8 cellular contexts compared by ENCODE assay signal in genomic region chr5:98768160-98769005, GRCh38. TPM values are rescaled to one million over a fixed set of nuclear protein-coding genes. Genes with fewer than 3 reads are reported as not detected.
DNase-seq lines count a peak whose midpoint lies in the region; ATAC-seq and TF ChIP-seq lines count a peak whose summit lies in the region.

No MANE protein-coding gene starts in this region.

- peak; percentile 23 to 64 (median 51) for DNase-seq in NCI-H1417 (lab: John Stamatoyannopoulos, UW)
- no peak for DNase-seq in NCI-H1417 treated with DMSO at 0.1 percent for 48 hours (lab: John Stamatoyannopoulos, UW)
- peak; percentile 68 to 81 for DNase-seq in SJSA1 (ENCODE audit: low read depth in 1 of 2, low spot score in 2 of 2)
- DNase-seq in caudate nucleus (lab: John Stamatoyannopoulos, UW), result peak in 43 of 61 donors; percentile 1 to 71 (median 36)
- DNase-seq in inferior parietal cortex (ENCODE audit: extremely low spot score), result peak; percentile 83

- no peaks in the 10 kb centered on the region for H3K9me3 ChIP-seq in SJSA1 (replicated peaks)
- no peaks in the 10 kb centered on the region for H3K9me3 ChIP-seq in skeletal muscle satellite cell (replicated peaks; ENCODE audit: low read length)

- peak; percentile 85 for TF ChIP-seq RAD21 in Ishikawa (IDR thresholded peaks at IDR 0.05; ENCODE audit: low read depth)

- H3K4me1 ChIP-seq in SJSA1 (replicated peaks), result peaks cover 30% of the 10 kb centered on the region
- H3K4me1 ChIP-seq in skeletal muscle satellite cell (ENCODE audit: control insufficient read depth, insufficient read depth, low read length), result peaks cover 28% of the 10 kb centered on the region

- no peak for TF ChIP-seq EP300 in Ishikawa (IDR thresholded peaks at IDR 0.05; ENCODE audit: borderline replicate concordance)

- H3K36me3 ChIP-seq in SJSA1 (no peaks in the 10 kb centered on the region), skeletal muscle satellite cell (ENCODE audit: insufficient read depth, low read length) (peaks cover 13% of the 10 kb centered on the region)

- peak overlapping the region; percentile 88 for H3K4me2 ChIP-seq in skeletal muscle satellite cell (ENCODE audit: low read length)

- H3K4me3 ChIP-seq in SJSA1 (peak overlapping the region; percentile 47), skeletal muscle satellite cell (ENCODE audit: low read length) (peak overlapping the region; percentile 91)

- peak; percentile 47 for ATAC-seq in GM21717 (IDR thresholded peaks at IDR 0.05; ENCODE audit: unreplicated experiment)

- H3K9ac ChIP-seq in skeletal muscle satellite cell (ENCODE audit: low read depth, low read length), result peak overlapping the region; percentile 99

- H3K27me3 ChIP-seq in SJSA1 (replicated peaks) (no peaks in the 10 kb centered on the region), skeletal muscle satellite cell (ENCODE audit: control insufficient read depth, insufficient read depth, low read length) (no peaks in the 10 kb centered on the region)

- H3K27ac ChIP-seq in SJSA1, result peak overlapping the region; percentile 47; the same call in 1 of the 2 replicates
- H3K27ac ChIP-seq in caudate nucleus (ENCODE audit: low read depth, low read length), result peak overlapping the region; percentile 52

TF ChIP-seq in Ishikawa, 13 proteins besides CTCF, POLR2A, EP300 and RAD21:
- TF ChIP-seq TEAD4 (IDR thresholded peaks at IDR 0.05) (no peak), EGR1 (IDR thresholded peaks at IDR 0.05) (no peak), CREB1 (IDR thresholded peaks at IDR 0.05; ENCODE audit: low read depth) (no peak), YY1 (IDR thresholded peaks at IDR 0.05; ENCODE audit: low read depth) (no peak), NFIC (IDR thresholded peaks at IDR 0.05) (no peak), TCF12 (IDR thresholded peaks at IDR 0.05; ENCODE audit: low read depth) (no peak), FOXM1 (IDR thresholded peaks at IDR 0.05; ENCODE audit: borderline replicate concordance, low read depth) (no peak), TAF1 (IDR thresholded peaks at IDR 0.05; ENCODE audit: low read depth) (no peak), ZBTB7A (IDR thresholded peaks at IDR 0.05; ENCODE audit: low read depth) (no peak), REST (IDR thresholded peaks at IDR 0.05; ENCODE audit: low read depth) (no peak), CEBPB (IDR thresholded peaks at IDR 0.05) (no peak)
- TF ChIP-seq, protein P1, sequence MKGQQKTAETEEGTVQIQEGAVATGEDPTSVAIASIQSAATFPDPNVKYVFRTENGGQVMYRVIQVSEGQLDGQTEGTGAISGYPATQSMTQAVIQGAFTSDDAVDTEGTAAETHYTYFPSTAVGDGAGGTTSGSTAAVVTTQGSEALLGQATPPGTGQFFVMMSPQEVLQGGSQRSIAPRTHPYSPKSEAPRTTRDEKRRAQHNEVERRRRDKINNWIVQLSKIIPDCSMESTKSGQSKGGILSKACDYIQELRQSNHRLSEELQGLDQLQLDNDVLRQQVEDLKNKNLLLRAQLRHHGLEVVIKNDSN (IDR thresholded peaks at IDR 0.05), result no peak
- TF ChIP-seq, protein P2, sequence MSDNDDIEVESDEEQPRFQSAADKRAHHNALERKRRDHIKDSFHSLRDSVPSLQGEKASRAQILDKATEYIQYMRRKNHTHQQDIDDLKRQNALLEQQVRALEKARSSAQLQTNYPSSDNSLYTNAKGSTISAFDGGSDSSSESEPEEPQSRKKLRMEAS (IDR thresholded peaks at IDR 0.05), result no peak
TF ChIP-seq in Ishikawa: peak in this region for 0.

RNA-seq across cellular contexts. Expression of gene RGMB, which starts 5.1 kb away (rescaled TPM):
- 30.4 and 39.2 TPM in 2 replicates for total RNA-seq in SJSA1 (2014; rRNA removed; shearing (Covaris generic))
- 30.7 and 89.3 TPM in 2 replicates for total RNA-seq in skeletal muscle satellite cell (2012; rRNA removed)
